In the genomic region with DNA sequence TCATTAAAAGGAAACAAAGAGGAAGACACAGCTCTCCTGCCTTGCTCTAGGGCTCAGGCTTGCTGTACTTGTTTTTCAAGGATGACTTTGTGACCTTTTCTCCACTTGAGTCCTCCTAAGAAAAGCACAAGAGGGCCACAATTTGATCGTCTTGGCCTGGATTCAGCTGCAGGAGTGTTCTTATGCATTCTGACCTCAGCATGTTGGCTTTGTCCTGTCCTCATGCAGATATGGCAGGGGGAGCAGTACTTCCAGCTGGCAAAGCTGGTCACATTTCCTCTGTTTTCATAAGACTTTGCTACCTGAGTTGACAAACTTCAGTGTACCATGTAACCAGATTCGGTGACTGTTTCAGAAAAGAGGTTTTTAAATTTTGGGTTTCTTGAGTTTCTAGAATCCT, we compare ENCODE assay signal across 15 cellular contexts. TPM values are rescaled to one million over a fixed set of nuclear protein-coding genes. Genes with fewer than 3 reads are reported as not detected.
DNase-seq lines count a peak whose midpoint lies in the region; ATAC-seq and TF ChIP-seq lines count a peak whose summit lies in the region.
"Had no signal": no experiment of that assay in that cellular context is flagged by ENCODE, and none has a peak within 500 bp of the region (broad histone marks: within the 10 kb centered on the region; RNA-seq: fewer than 3 reads in every experiment).

No MANE protein-coding gene starts in this region.

- H3K27ac ChIP-seq in right atrium auricular region: no peak overlapping the region
- H3K27ac ChIP-seq in upper lobe of left lung: peak overlapping the region; percentile 7 to 43 (median 20)
- H3K27ac ChIP-seq in WERI-Rb-1: no peak overlapping the region
- H3K27ac ChIP-seq: left ventricle myocardium inferior had no signal

- peaks cover 9% of the 10 kb centered on the region for H3K36me3 ChIP-seq in right atrium auricular region
- H3K36me3 ChIP-seq in upper lobe of left lung: peaks cover 0 to 25% (median 3%) of the 10 kb centered on the region in 4 donors
- H3K36me3 ChIP-seq in WERI-Rb-1: peaks cover under 1% of the 10 kb centered on the region
- H3K36me3 ChIP-seq: left ventricle myocardium inferior had no signal

- intact Hi-C loops in left ventricle myocardium superior (cut with micrococcal nuclease) (no loop called here), posterior cingulate gyrus (cut with DNase I) (no loop called here)

- no peak for TF ChIP-seq POLR2A in upper lobe of left lung (IDR thresholded peaks at IDR 0.05)

- ATAC-seq in left ventricle myocardium superior (peak; percentile 69), upper lobe of left lung (ENCODE audit: low FRiP score in 2 of 2) (peak in 1 of 2 donors; percentile 84)

- H3K4me3 ChIP-seq in right atrium auricular region (no peak overlapping the region), astrocyte of the spinal cord (ENCODE audit: low read depth, low read length) (no peak overlapping the region), upper lobe of left lung (no peak overlapping the region), WERI-Rb-1 (ENCODE audit: low read depth, low read length) (no peak overlapping the region)
- H3K4me3 ChIP-seq: dorsolateral prefrontal cortex, left ventricle myocardium inferior had no signal

- in situ Hi-C loops in astrocyte of the spinal cord (cut with HindIII; ENCODE audit: low sequenced_read_pairs): no loop called here

- H3K4me1 ChIP-seq in right atrium auricular region (no peaks in the 10 kb centered on the region), upper lobe of left lung (peaks cover 0 to 12% (median 4%) of the 10 kb centered on the region in 4 donors)

- no peak for TF ChIP-seq EP300 in upper lobe of left lung (IDR thresholded peaks at IDR 0.05)

- DNase-seq in left ventricle myocardium superior: no peak
- no peak for DNase-seq in right atrium auricular region (ENCODE audit: low spot score)
- peak; percentile 44 for DNase-seq in astrocyte of the spinal cord (ENCODE audit: low read depth, low spot score)
- DNase-seq in left kidney (ENCODE audit: low read depth, low spot score): peak; percentile 65
- DNase-seq in upper lobe of left lung: peak in 1 of 2 donors; percentile 84
- no peak for DNase-seq in hepatic stellate cell (ENCODE audit: low spot score)
- no peak for DNase-seq in WERI-Rb-1
- DNase-seq in posterior cingulate gyrus: no peak
- DNase-seq: activated naive CD8-positive, alpha-beta T cell treated with anti-CD3 and anti-CD28 coated beads, Interleukin-2, amount 10 ng/mL, durations not matched to agents 7 days and 5 days; Calu3; dorsolateral prefrontal cortex; foreskin fibroblast; left ventricle myocardium inferior; NCI-H1048; NCI-H526 had no signal

- WGBS in upper lobe of left lung, 2 donors: 37 to 41% methylated on average over 2 of the region's 2 CpGs

- no peak for TF ChIP-seq CTCF in right atrium auricular region (IDR thresholded peaks at IDR 0.05)
- no peak for TF ChIP-seq CTCF in astrocyte of the spinal cord (IDR thresholded peaks at IDR 0.05; ENCODE audit: low read depth, low read length)
- TF ChIP-seq CTCF in upper lobe of left lung (IDR thresholded peaks at IDR 0.05): no peak
- TF ChIP-seq CTCF in WERI-Rb-1 (IDR thresholded peaks at IDR 0.05; ENCODE audit: low read depth, low read length): no peak

- H3K27me3 ChIP-seq in right atrium auricular region (no peaks in the 10 kb centered on the region), upper lobe of left lung (no peaks in the 10 kb centered on the region), WERI-Rb-1 (ENCODE audit: insufficient read depth, low read depth, severe bottlenecking) (no peaks in the 10 kb centered on the region)
- H3K27me3 ChIP-seq: dorsolateral prefrontal cortex had no signal

- H3K9me3 ChIP-seq in right atrium auricular region (no peaks in the 10 kb centered on the region), upper lobe of left lung (no peaks in the 10 kb centered on the region), WERI-Rb-1 (ENCODE audit: severe bottlenecking) (no peaks in the 10 kb centered on the region)
- H3K9me3 ChIP-seq: left ventricle myocardium inferior had no signal

RNA-seq across cellular contexts. Expression of a gene that starts 30.8 kb away (rescaled TPM):
- total RNA-seq in left ventricle myocardium superior (13.3 TPM), right atrium auricular region (10 to 100 TPM in 1 of 2 donors, 1 to 10 TPM in 1; 8.7 to 15.5 TPM), upper lobe of left lung (10 to 100 TPM; 13.0 to 29.0 (median 22.0) TPM)

RNA-seq across cellular contexts. Expression of a gene that starts 31.2 kb away (rescaled TPM):
- total RNA-seq in left ventricle myocardium superior: 14.3 TPM
- total RNA-seq in right atrium auricular region: 10 to 100 TPM in 1 of 2 donors, 1 to 10 TPM in 1; 9.0 to 18.4 TPM
- total RNA-seq in upper lobe of left lung: 10 to 100 TPM in 4 of 6 donors, 1 to 10 TPM in 2; 5.2 to 12.2 (median 10.7) TPM

Comparison
In these comparisons a context has a peak if more than half of its experiments do, and no peak if none do; other contexts are left out.
1. DNase-seq: peak in astrocyte of the spinal cord (single experiment) and left kidney (single experiment); none in left ventricle myocardium superior (single experiment), right atrium auricular region (single experiment), hepatic stellate cell (single experiment), WERI-Rb-1 (single experiment) and posterior cingulate gyrus (0 of 10).
2. H3K27ac ChIP-seq: peak in upper lobe of left lung (4 of 4); none in right atrium auricular region (0 of 2) and WERI-Rb-1 (single experiment).